ENCODE assay signal across 21 cellular contexts in the genomic region with DNA sequence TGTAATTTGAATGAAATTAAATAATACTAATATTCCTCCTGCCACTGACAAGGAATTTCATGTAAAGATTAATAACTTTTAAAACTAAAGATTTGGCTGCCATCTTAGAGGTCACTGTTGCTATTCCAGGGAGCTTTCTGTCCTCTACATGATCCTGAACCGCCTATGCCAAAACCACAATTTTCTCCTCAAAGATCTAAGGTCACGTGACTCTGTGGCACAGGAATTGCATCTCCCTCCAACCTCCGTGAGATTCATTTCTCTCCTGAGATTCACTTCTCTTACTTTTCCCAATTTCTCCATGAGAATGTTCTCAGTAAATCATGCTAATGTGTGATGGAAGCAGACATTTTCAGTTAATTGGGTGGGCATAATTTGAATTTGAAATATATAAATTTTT.
DNase-seq lines count a peak whose midpoint lies in the region; ATAC-seq, FAIRE-seq and TF ChIP-seq lines count a peak whose summit lies in the region.
"Had no signal": no experiment of that assay in that cellular context is flagged by ENCODE, and none has a peak within 500 bp of the region (broad histone marks: within the 10 kb centered on the region; RNA-seq: fewer than 3 reads in every experiment).

No MANE protein-coding gene starts in this region.

- FAIRE-seq in HTR-8/SVneo (lab: Jason Lieb, UNC), result peak; percentile 36
- FAIRE-seq in K562 (lab: Jason Lieb, UNC), result no peak
- FAIRE-seq: D721Med, GM12891, GM18507 had no signal

- BruUV-seq in K562 (replicated peaks; lab: Mats Ljungman, UMichigan), result no TSS peak

- no peaks in the 10 kb centered on the region for H3K9me3 ChIP-seq in K562 (replicated peaks; ENCODE audit: control insufficient read depth, insufficient read depth, low read depth, low read length)
- H3K9me3 ChIP-seq: BE2C had no signal

- H3K27ac ChIP-seq in K562 (ENCODE audit: extremely low read depth, low read depth, low read length), result no peak overlapping the region
- H3K27ac ChIP-seq: BLaER1 treated with 17β-estradiol and CSF1 and Interleukin-3, amounts not matched to agents 10 nM and 100 nM had no signal

- CTCF ChIA-PET in K562 (lab: Yijun Ruan, JAX; ENCODE audit: low intra/inter-chr PET ratio), result no interaction called here

- no peak for TF ChIP-seq RAD21 in K562 (CRISPR knock-in tag; conservative IDR thresholded peaks at IDR 0.05 in 1 of 2, IDR thresholded peaks at IDR 0.05 in 1 of 2)

- H3K4me2 ChIP-seq in K562 (ENCODE audit: insufficient read depth, low read length), result no peak overlapping the region
- H3K4me2 ChIP-seq: BLaER1 treated with 17β-estradiol and CSF1 and Interleukin-3, amounts not matched to agents 10 nM and 100 nM; GM23338 had no signal

- no peaks in the 10 kb centered on the region for H3K79me2 ChIP-seq in K562 (ENCODE audit: control insufficient read depth, insufficient read depth, low read length)

- H3K9ac ChIP-seq in K562 (ENCODE audit: insufficient read depth in 1 of 2, low read depth in 2 of 2, low read length in 2 of 2), result no peak overlapping the region
- H3K9ac ChIP-seq: BLaER1 treated with 17β-estradiol and CSF1 and Interleukin-3, amounts not matched to agents 10 nM and 100 nM had no signal

- ATAC-seq in K562, result no peak
- ATAC-seq in GM21737 (IDR thresholded peaks at IDR 0.05; ENCODE audit: unreplicated experiment), result no peak
- ATAC-seq: GM23338, HCT116 had no signal

- H4K20me1 ChIP-seq in K562 (replicated peaks; ENCODE audit: control insufficient read depth, insufficient read depth, low read length), result no peaks in the 10 kb centered on the region
- H4K20me1 ChIP-seq: BLaER1 treated with 17β-estradiol and CSF1 and Interleukin-3, amounts not matched to agents 10 nM and 100 nM had no signal

- WGBS in K562 (ENCODE audit: insufficient coverage, low coverage, missing lambda C conversion rate), result 45% methylated on average over 3 of the region's 3 CpGs

- DNase-seq in HTR-8/SVneo (ENCODE audit: insufficient read length, low spot score) (no peak), M059J (ENCODE audit: low read depth) (peak; percentile 26), K562 (ENCODE audit: extremely low read depth in 1 of 4, low spot score in 3 of 4) (no peak), ACHN (no peak), GF-D8 (lab: John Stamatoyannopoulos, UW) (no peak)
- DNase-seq: AML-193; BE2C; CD4-positive, alpha-beta T cell; CD8-positive, alpha-beta memory T cell; DMS 273 treated with DMSO at 0.1 percent for 48 hours; DMS79; EL; GDM1; H9 had no signal

- no peak overlapping the region for H2AFZ ChIP-seq in K562 (ENCODE audit: low read depth, low read length)
- H2AFZ ChIP-seq: GM23338 had no signal

- no peak for TF ChIP-seq POLR2A in K562 (conservative IDR thresholded peaks at IDR 0.05)

- intact Hi-C loops in K562 (cut with micrococcal nuclease), result no loop called here

- no peak overlapping the region for H3K4me3 ChIP-seq in K562
- H3K4me3 ChIP-seq: BLaER1 treated with 17β-estradiol and CSF1 and Interleukin-3, amounts not matched to agents 10 nM and 100 nM; GM23338 had no signal

- H3K4me1 ChIP-seq in K562 (replicated peaks in 1 of 2; ENCODE audit: control insufficient read depth in 2 of 2, insufficient read depth in 2 of 2, low read length in 2 of 2), result no peaks in the 10 kb centered on the region
- H3K4me1 ChIP-seq: BE2C; BLaER1 treated with 17β-estradiol and CSF1 and Interleukin-3, amounts not matched to agents 10 nM and 100 nM had no signal

- in situ Hi-C loops in K562 (cut with MboI) (no loop called here), ACHN (cut with HindIII; ENCODE audit: low pct_ligation_motif_present, low pct_unique_long_range_greater_than_20kb, low sequenced_read_pairs) (no loop called here)

- H3K36me3 ChIP-seq in K562 (ENCODE audit: control insufficient read depth, insufficient read depth, low read length), result no peaks in the 10 kb centered on the region
- H3K36me3 ChIP-seq: BE2C; BLaER1 treated with 17β-estradiol and CSF1 and Interleukin-3, amounts not matched to agents 10 nM and 100 nM had no signal

- no peak for TF ChIP-seq CTCF in K562 (IDR thresholded peaks at IDR 0.05 in 2 of 3, conservative IDR thresholded peaks at IDR 0.05 in 1 of 3; ENCODE audit: insufficient read depth in 2 of 3, low read depth in 1 of 3, low read length in 3 of 3)

- POLR2A ChIA-PET in K562 (lab: Yijun Ruan, JAX), result no interaction called here

- H3K27me3 ChIP-seq in K562 (ENCODE audit: control insufficient read depth in 2 of 2, insufficient read depth in 2 of 2, low read length in 2 of 2), result no peaks in the 10 kb centered on the region
- H3K27me3 ChIP-seq: BE2C; BLaER1 treated with 17β-estradiol and CSF1 and Interleukin-3, amounts not matched to agents 10 nM and 100 nM had no signal

- no peak for TF ChIP-seq EP300 in K562 (IDR thresholded peaks at IDR 0.05; ENCODE audit: low read length)

- H3K9me1 ChIP-seq in K562 (ENCODE audit: control insufficient read depth, insufficient read depth, low read length), result no peaks in the 10 kb centered on the region

TF ChIP-seq in K562, 482 proteins besides CTCF, POLR2A, EP300 and RAD21:
- TF ChIP-seq, protein P1, sequence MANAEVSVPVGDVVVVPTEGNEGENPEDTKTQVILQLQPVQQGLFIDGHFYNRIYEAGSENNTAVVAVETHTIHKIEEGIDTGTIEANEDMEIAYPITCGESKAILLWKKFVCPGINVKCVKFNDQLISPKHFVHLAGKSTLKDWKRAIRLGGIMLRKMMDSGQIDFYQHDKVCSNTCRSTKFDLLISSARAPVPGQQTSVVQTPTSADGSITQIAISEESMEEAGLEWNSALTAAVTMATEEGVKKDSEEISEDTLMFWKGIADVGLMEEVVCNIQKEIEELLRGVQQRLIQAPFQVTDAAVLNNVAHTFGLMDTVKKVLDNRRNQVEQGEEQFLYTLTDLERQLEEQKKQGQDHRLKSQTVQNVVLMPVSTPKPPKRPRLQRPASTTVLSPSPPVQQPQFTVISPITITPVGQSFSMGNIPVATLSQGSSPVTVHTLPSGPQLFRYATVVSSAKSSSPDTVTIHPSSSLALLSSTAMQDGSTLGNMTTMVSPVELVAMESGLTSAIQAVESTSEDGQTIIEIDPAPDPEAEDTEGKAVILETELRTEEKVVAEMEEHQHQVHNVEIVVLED (CRISPR knock-in tag; IDR thresholded peaks at IDR 0.05), result no peak
- TF ChIP-seq, protein P2, sequence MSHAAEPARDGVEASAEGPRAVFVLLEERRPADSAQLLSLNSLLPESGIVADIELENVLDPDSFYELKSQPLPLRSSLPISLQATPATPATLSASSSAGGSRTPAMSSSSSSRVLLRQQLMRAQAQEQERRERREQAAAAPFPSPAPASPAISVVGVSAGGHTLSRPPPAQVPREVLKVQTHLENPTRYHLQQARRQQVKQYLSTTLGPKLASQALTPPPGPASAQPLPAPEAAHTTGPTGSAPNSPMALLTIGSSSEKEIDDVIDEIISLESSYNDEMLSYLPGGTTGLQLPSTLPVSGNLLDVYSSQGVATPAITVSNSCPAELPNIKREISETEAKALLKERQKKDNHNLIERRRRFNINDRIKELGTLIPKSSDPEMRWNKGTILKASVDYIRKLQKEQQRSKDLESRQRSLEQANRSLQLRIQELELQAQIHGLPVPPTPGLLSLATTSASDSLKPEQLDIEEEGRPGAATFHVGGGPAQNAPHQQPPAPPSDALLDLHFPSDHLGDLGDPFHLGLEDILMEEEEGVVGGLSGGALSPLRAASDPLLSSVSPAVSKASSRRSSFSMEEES (CRISPR knock-in tag; IDR thresholded peaks at IDR 0.05), result peak; percentile 75
- 0 out of 2 replicates have a peak, but pooled peaks have one; percentile 11 for TF ChIP-seq RAD51 (IDR thresholded peaks at IDR 0.05; ENCODE audit: borderline replicate concordance, low read depth)
